In genomic region chr2:127388423-127389164, GRCh38 we compare ENCODE assay signal across 9 cellular contexts. TPM values are rescaled to one million over a fixed set of nuclear protein-coding genes. Genes with fewer than 3 reads are reported as not detected.
DNase-seq lines count a peak whose midpoint lies in the region; ATAC-seq and TF ChIP-seq lines count a peak whose summit lies in the region.
"Had no signal": no experiment of that assay in that cellular context is flagged by ENCODE, and none has a peak within 500 bp of the region (broad histone marks: within the 10 kb centered on the region; RNA-seq: fewer than 3 reads in every experiment).

No MANE protein-coding gene starts in this region.

- peak; percentile 14 for ATAC-seq in GM21723 (IDR thresholded peaks at IDR 0.05; ENCODE audit: unreplicated experiment)
- ATAC-seq in natural killer cell treated with Interleukin-12 subunit alpha and Interleukin-12 subunit beta and Interleukin-15 and Interleukin-18, amount 100 ng/mL, for 72 hours: peak; percentile 0 to 46

- H3K27me3 Mint-ChIP-seq in natural killer cell treated with Interleukin-12 subunit alpha and Interleukin-12 subunit beta and Interleukin-15 and Interleukin-18, amount 100 ng/mL, for 72 hours: no peaks in the 10 kb centered on the region

- H3K36me3 ChIP-seq in DOHH2 (ENCODE audit: control insufficient read depth, low read length): peaks cover 10% of the 10 kb centered on the region

- H3K4me3 ChIP-seq in DOHH2 (ENCODE audit: low read length): peak overlapping the region; percentile 73
- H3K4me3 ChIP-seq in choroid plexus epithelial cell (ENCODE audit: low read depth, low read length): peak overlapping the region; percentile 56

- in situ Hi-C loops in KBM-7 (cut with MboI; ENCODE audit: low pct_unique_long_range_greater_than_20kb, low sequenced_read_pairs) (no loop called here), GM13976 (cut with MboI; ENCODE audit: low sequenced_read_pairs, unreplicated experiment) (no loop called here)

- no peak for TF ChIP-seq CTCF in DOHH2 (IDR thresholded peaks at IDR 0.05; ENCODE audit: low read depth, low read length, poor library complexity, severe bottlenecking)
- no peak for TF ChIP-seq CTCF in choroid plexus epithelial cell (conservative IDR thresholded peaks at IDR 0.05; ENCODE audit: low read depth, low read length)
- TF ChIP-seq CTCF in GM13976 (IDR thresholded peaks at IDR 0.05; ENCODE audit: borderline replicate concordance, control extremely low read depth, extremely low read depth, insufficient read depth, missing control alignments): no peak

- DNase-seq in NCI-H69 (lab: John Stamatoyannopoulos, UW) (peak; percentile 24), choroid plexus epithelial cell (ENCODE audit: low read depth) (no peak), NCI-H345 (lab: John Stamatoyannopoulos, UW) (no peak), KBM-7 (no peak), GM13976 (ENCODE audit: low spot score) (no peak)
- DNase-seq in natural killer cell treated with Interleukin-12 subunit alpha and Interleukin-12 subunit beta and Interleukin-15 and Interleukin-18, amount 100 ng/mL, for 72 hours (ENCODE audit: low spot score): peak; percentile 42

- peak overlapping the region; percentile 86 for H3K4me2 ChIP-seq in DOHH2 (ENCODE audit: low read length)

- H3K36me3 Mint-ChIP-seq in natural killer cell treated with Interleukin-12 subunit alpha and Interleukin-12 subunit beta and Interleukin-15 and Interleukin-18, amount 100 ng/mL, for 72 hours: no peaks in the 10 kb centered on the region

- H3K27ac ChIP-seq in DOHH2 (ENCODE audit: low read depth, low read length): peak overlapping the region; percentile 79

- peak overlapping the region; percentile 63 to 80 for H3K27ac Mint-ChIP-seq in natural killer cell treated with Interleukin-12 subunit alpha and Interleukin-12 subunit beta and Interleukin-15 and Interleukin-18, amount 100 ng/mL, for 72 hours

- H3K4me1 Mint-ChIP-seq in natural killer cell treated with Interleukin-12 subunit alpha and Interleukin-12 subunit beta and Interleukin-15 and Interleukin-18, amount 100 ng/mL, for 72 hours (ENCODE audit: low read depth in 2 of 2): peaks cover 41 to 57% of the 10 kb centered on the region in 2 donors

- no peaks in the 10 kb centered on the region for H3K9me3 ChIP-seq in DOHH2 (ENCODE audit: control insufficient read depth, insufficient read depth, low read length)

- H3K4me1 ChIP-seq in DOHH2 (ENCODE audit: control insufficient read depth, low read length): peaks cover 65% of the 10 kb centered on the region

- H3K9me2 ChIP-seq in DOHH2 (replicated peaks; ENCODE audit: control insufficient read depth, low read length): no peaks in the 10 kb centered on the region

- H3K79me2 ChIP-seq in DOHH2 (ENCODE audit: control insufficient read depth, low read length): peaks cover 38% of the 10 kb centered on the region

- H3K27me3 ChIP-seq in DOHH2 (ENCODE audit: control insufficient read depth, low read length): no peaks in the 10 kb centered on the region

- peak overlapping the region; percentile 99 for H3K4me3 Mint-ChIP-seq in natural killer cell treated with Interleukin-12 subunit alpha and Interleukin-12 subunit beta and Interleukin-15 and Interleukin-18, amount 100 ng/mL, for 72 hours

- no peaks in the 10 kb centered on the region for H3K9me3 Mint-ChIP-seq in natural killer cell treated with Interleukin-12 subunit alpha and Interleukin-12 subunit beta and Interleukin-15 and Interleukin-18, amount 100 ng/mL, for 72 hours

- H3F3A ChIP-seq in DOHH2 (ENCODE audit: control insufficient read depth, insufficient read depth): peaks cover 18% of the 10 kb centered on the region

- peaks cover 11% of the 10 kb centered on the region; the same call in 1 of the 2 replicates for H4K20me1 ChIP-seq in DOHH2 (ENCODE audit: control insufficient read depth, insufficient read depth, low read depth, low read length)

RNA-seq across cellular contexts. Expression of gene MAP3K2, which starts 0.8 kb away (rescaled TPM):
- total RNA-seq in natural killer cell treated with Interleukin-12 subunit alpha and Interleukin-12 subunit beta and Interleukin-15 and Interleukin-18, amount 100 ng/mL, for 72 hours: 10 to 100 TPM; 59.0 to 64.6 TPM

RNA-seq across cellular contexts. Expression of gene PROC, which starts 29.6 kb away (rescaled TPM):
- not detected for total RNA-seq in natural killer cell treated with Interleukin-12 subunit alpha and Interleukin-12 subunit beta and Interleukin-15 and Interleukin-18, amount 100 ng/mL, for 72 hours
- total RNA-seq: T-helper 2 cell treated with Interferon-gamma antibody and Interleukin-4, amounts not matched to agents 100 ng/mL and 5 ng/mL, for 36 hours had no signal

Comparison
In these comparisons a context has a peak if more than half of its experiments do, and no peak if none do; other contexts are left out.
1. DNase-seq: peak in NCI-H69 (single experiment) and natural killer cell treated with Interleukin-12 subunit alpha and Interleukin-12 subunit beta and Interleukin-15 and Interleukin-18, amount 100 ng/mL, for 72 hours (single experiment); none in choroid plexus epithelial cell (single experiment), NCI-H345 (single experiment), KBM-7 (single experiment) and GM13976 (single experiment).